Comparison of ENCODE assay signal across 8 cellular contexts in the genomic region with DNA sequence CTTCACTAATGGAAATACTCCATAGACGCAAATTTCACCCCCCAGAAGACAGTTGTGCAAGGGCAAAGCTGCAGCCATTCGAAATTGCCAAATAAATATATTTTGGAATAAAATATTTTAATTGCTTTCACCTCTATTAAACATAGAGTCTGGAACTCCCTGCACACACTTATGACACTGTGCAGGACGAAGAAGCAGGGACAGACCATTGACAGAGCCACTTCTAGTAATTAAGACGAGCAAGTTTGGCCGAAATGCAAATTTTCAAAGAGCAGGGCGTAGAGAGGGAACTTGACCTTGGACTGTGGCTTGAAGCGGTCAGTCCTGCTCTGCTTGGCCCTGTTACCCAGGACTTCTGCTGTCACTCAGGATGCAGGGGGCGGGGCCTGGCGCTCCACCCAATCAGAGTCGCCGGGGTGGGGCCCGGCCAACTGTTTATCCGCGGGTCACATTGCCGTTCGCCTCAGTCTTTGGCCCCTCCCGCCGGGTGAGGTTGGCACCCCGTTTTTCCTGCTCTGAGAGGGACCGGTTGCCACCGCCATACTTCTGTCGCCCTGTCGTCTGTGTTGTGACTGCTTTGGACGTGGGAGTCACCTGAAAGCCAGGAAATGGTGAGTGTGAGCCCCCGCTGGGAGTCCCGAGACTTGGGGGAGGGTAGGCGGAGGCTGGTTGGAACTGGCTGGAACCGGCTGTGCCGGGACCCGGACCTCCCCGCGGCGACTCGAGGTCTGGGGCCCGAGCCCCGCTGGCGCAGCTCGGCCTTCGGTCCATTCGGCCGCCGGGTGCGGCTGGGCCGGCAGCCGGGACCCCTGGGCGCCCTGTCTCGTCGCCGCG. TPM values are rescaled to one million over a fixed set of nuclear protein-coding genes. Genes with fewer than 3 reads are reported as not detected.
DNase-seq lines count a peak whose midpoint lies in the region; ATAC-seq and FAIRE-seq lines count a peak whose summit lies in the region.

Gene ZNF844 (plus strand): TSS at position 466 of the 834 bp plus-strand sequence. CDS start 143 bp downstream, at position 609.

- peaks cover 1% of the 10 kb centered on the region for H3K79me1 ChIP-seq in mesendoderm (ENCODE audit: low read length)

- H3K56ac ChIP-seq in mesendoderm (ENCODE audit: low read length) = peak within 1 kb of the TSS; percentile 94

- no peaks in the 10 kb centered on the region for H3K79me2 ChIP-seq in mesendoderm (ENCODE audit: control insufficient read depth, insufficient read depth, low read length)

- H3K27me3 ChIP-seq in mesendoderm (ENCODE audit: insufficient read depth, low read length, poor library complexity) = no peaks in the 10 kb centered on the region

- FAIRE-seq in endometrium (lab: Jason Lieb, UNC) = peak; percentile 89

- H3K9ac ChIP-seq in ES-I3 (ENCODE audit: low read depth, low read length) (peak within 1 kb of the TSS; percentile 47), mesendoderm (ENCODE audit: low read length) (peak within 1 kb of the TSS; percentile 86)

- H2BK5ac ChIP-seq in mesendoderm (ENCODE audit: low read length) = peak within 1 kb of the TSS; percentile 78

- H4K8ac ChIP-seq in mesendoderm (ENCODE audit: low read depth, low read length) = no peak within 1 kb of the TSS

- H4K5ac ChIP-seq in mesendoderm (ENCODE audit: low read length) = no peak within 1 kb of the TSS

- WGBS in mesendoderm (ENCODE audit: extremely low coverage, insufficient coverage, low lambda C conversion rate) = no CpG with 5 or more reads among the region's 50 CpGs

- H3K4me3 ChIP-seq in mesendoderm (ENCODE audit: low read length) = peak within 1 kb of the TSS; percentile 90

- no peak within 1 kb of the TSS for H3K23ac ChIP-seq in mesendoderm (ENCODE audit: low read length)

- no peak within 1 kb of the TSS for H2AK5ac ChIP-seq in mesendoderm (ENCODE audit: low read length)

- H3K18ac ChIP-seq in mesendoderm (ENCODE audit: low read length) = peak within 1 kb of the TSS; percentile 21

- H3K9me3 ChIP-seq in ES-I3 (ENCODE audit: control insufficient read depth, insufficient read depth, low read length) = no peaks in the 10 kb centered on the region

- peak; percentile 3 for DNase-seq in NCI-H524 treated with DMSO at 0.1 percent for 48 hours (lab: John Stamatoyannopoulos, UW)
- DNase-seq in activated CD8-positive, alpha-beta memory T cell treated with anti-CD3 and anti-CD28 coated beads, Interleukin-2, amount 50 U/mL, for 4 hours = peak; percentile 66
- peak; percentile 96 for DNase-seq in mesendoderm
- DNase-seq in stimulated activated CD4-positive, alpha-beta T cell treated with anti-CD3 and anti-CD28 coated beads, TNF-alpha, amount 100 ng/mL, for 48 hours (ENCODE audit: low read depth in 3 of 3) = peak; percentile 54 to 69 (median 66)
- DNase-seq in HuH-7 (ENCODE audit: low spot score) = no peak

- H2BK15ac ChIP-seq in mesendoderm (replicated peaks; ENCODE audit: low read depth) = no peak within 1 kb of the TSS

- ATAC-seq in HG02610 (IDR thresholded peaks at IDR 0.05; ENCODE audit: unreplicated experiment) = peak; percentile 78

- peak within 1 kb of the TSS; percentile 59 for H3K4ac ChIP-seq in mesendoderm (ENCODE audit: low read depth, low read length)

- H3K4me1 ChIP-seq in ES-I3 (ENCODE audit: insufficient read depth, low read length) (no peaks in the 10 kb centered on the region), mesendoderm (ENCODE audit: control insufficient read depth, low read depth, low read length) (no peaks in the 10 kb centered on the region)

- peak within 1 kb of the TSS; percentile 60 for H3K27ac ChIP-seq in mesendoderm (ENCODE audit: low read depth, low read length)

- peak within 1 kb of the TSS; percentile 66 for H3K4me2 ChIP-seq in mesendoderm (ENCODE audit: low read length)

- no peaks in the 10 kb centered on the region for H3K36me3 ChIP-seq in ES-I3 (ENCODE audit: insufficient read depth, low read length)
- H3K36me3 ChIP-seq in mesendoderm (ENCODE audit: control insufficient read depth, insufficient read depth, low read length) = no peaks in the 10 kb centered on the region

- no peak within 1 kb of the TSS for H2BK120ac ChIP-seq in mesendoderm (ENCODE audit: low read depth, low read length)

RNA-seq across cellular contexts. Expression of gene ZNF844, which starts in this region (rescaled TPM):
- 2.6 TPM for polyA plus RNA-seq in mesendoderm (2013, experiment 1 of 2)
- polyA plus RNA-seq in mesendoderm (2013, experiment 2 of 2) = 2.3 TPM
